In genomic region chr15:81235781-81236507, GRCh38 we compare ENCODE assay signal across 1 cellular context.
TF ChIP-seq lines count a peak whose summit lies in the region.

No MANE protein-coding gene starts in this region.

TF ChIP-seq in K562, 482 proteins besides CTCF, POLR2A, EP300 and RAD21 (continued from another document and continues in another):
- TF ChIP-seq CUX1 (CRISPR knock-in tag; IDR thresholded peaks at IDR 0.05) (no peak), PHF20 (IDR thresholded peaks at IDR 0.05; ENCODE audit: partially characterized antibody) (no peak), NR2C1 (IDR thresholded peaks at IDR 0.05) (no peak), NR2C1 (tag; IDR thresholded peaks at IDR 0.05) (no peak), ZNF263 (CRISPR knock-in tag; IDR thresholded peaks at IDR 0.05; ENCODE audit: borderline replicate concordance) (no peak), SMARCB1 (IDR thresholded peaks at IDR 0.05; ENCODE audit: insufficient read length, low read depth) (no peak), TEAD4 (IDR thresholded peaks at IDR 0.05; ENCODE audit: low read length) (no peak), TEAD4 (CRISPR knock-in tag; IDR thresholded peaks at IDR 0.05; ENCODE audit: borderline replicate concordance) (no peak), ATF1 (CRISPR knock-in tag; IDR thresholded peaks at IDR 0.05) (no peak), ATF1 (tag; IDR thresholded peaks at IDR 0.05) (peak; percentile 40; the same call in 1 of the 2 replicates), EGR1 (conservative IDR thresholded peaks at IDR 0.05) (peak; percentile 29; the same call in 1 of the 2 replicates), E2F3 (CRISPR knock-in tag; IDR thresholded peaks at IDR 0.05) (no peak), JUN (IDR thresholded peaks at IDR 0.05; ENCODE audit: borderline replicate concordance, low read depth, low read length) (no peak), JUN (CRISPR knock-in tag; IDR thresholded peaks at IDR 0.05; ENCODE audit: borderline replicate concordance) (no peak), ZNF217 (CRISPR knock-in tag; IDR thresholded peaks at IDR 0.05) (no peak), ZNF444 (CRISPR knock-in tag; IDR thresholded peaks at IDR 0.05) (no peak), SMAD1 (IDR thresholded peaks at IDR 0.05; ENCODE audit: low read depth, low read length, partially characterized antibody) (no peak), DEAF1 (CRISPR knock-in tag; IDR thresholded peaks at IDR 0.05) (no peak), CXXC5 (CRISPR knock-in tag; IDR thresholded peaks at IDR 0.05) (no peak), IFI16 (CRISPR knock-in tag; IDR thresholded peaks at IDR 0.05) (no peak), BHLHE40 (IDR thresholded peaks at IDR 0.05; ENCODE audit: low read length) (peak; percentile 76), ZNF445 (CRISPR knock-in tag; IDR thresholded peaks at IDR 0.05; ENCODE audit: low read depth) (no peak), FUS (optimal IDR thresholded peaks at IDR 0.05; ENCODE audit: low read depth, low read length) (no peak), MEF2A (IDR thresholded peaks at IDR 0.05; ENCODE audit: control insufficient read depth, low read depth, low read length) (no peak), POLR2H (tag; IDR thresholded peaks at IDR 0.05; ENCODE audit: low read depth) (no peak), NFE2 (IDR thresholded peaks at IDR 0.05; ENCODE audit: low read depth) (peak; percentile 82), ZBTB26 (CRISPR knock-in tag; IDR thresholded peaks at IDR 0.05) (no peak), CHD1 (IDR thresholded peaks at IDR 0.05; ENCODE audit: low read length) (no peak), MITF (IDR thresholded peaks at IDR 0.05) (no peak), GABPB2 (CRISPR knock-in tag; conservative IDR thresholded peaks at IDR 0.05) (no peak), MXI1 (IDR thresholded peaks at IDR 0.05; ENCODE audit: low read depth, low read length) (no peak), GTF2E2 (tag; IDR thresholded peaks at IDR 0.05) (no peak), CREB1 (IDR thresholded peaks at IDR 0.05) (no peak), CREB1 (CRISPR knock-in tag; IDR thresholded peaks at IDR 0.05) (no peak), CBFA2T2 (conservative IDR thresholded peaks at IDR 0.05) (no peak), MAFG (tag; conservative IDR thresholded peaks at IDR 0.05) (peak; percentile 45), ZEB2 (IDR thresholded peaks at IDR 0.05) (no peak), BRCA1 (IDR thresholded peaks at IDR 0.05) (no peak), BRCA1 (CRISPR knock-in tag; IDR thresholded peaks at IDR 0.05) (no peak), NONO (IDR thresholded peaks at IDR 0.05; ENCODE audit: low read depth in 2 of 2, low read length in 1 of 2) (no peak), NFYB (IDR thresholded peaks at IDR 0.05; ENCODE audit: extremely low read depth, insufficient read length) (no peak), POU5F1 (IDR thresholded peaks at IDR 0.05; ENCODE audit: borderline replicate concordance, low read depth, low read length, partially characterized antibody) (no peak), NCOA6 (IDR thresholded peaks at IDR 0.05) (no peak), ZNF133 (CRISPR knock-in tag; IDR thresholded peaks at IDR 0.05) (no peak)
- TF ChIP-seq, protein P1, sequence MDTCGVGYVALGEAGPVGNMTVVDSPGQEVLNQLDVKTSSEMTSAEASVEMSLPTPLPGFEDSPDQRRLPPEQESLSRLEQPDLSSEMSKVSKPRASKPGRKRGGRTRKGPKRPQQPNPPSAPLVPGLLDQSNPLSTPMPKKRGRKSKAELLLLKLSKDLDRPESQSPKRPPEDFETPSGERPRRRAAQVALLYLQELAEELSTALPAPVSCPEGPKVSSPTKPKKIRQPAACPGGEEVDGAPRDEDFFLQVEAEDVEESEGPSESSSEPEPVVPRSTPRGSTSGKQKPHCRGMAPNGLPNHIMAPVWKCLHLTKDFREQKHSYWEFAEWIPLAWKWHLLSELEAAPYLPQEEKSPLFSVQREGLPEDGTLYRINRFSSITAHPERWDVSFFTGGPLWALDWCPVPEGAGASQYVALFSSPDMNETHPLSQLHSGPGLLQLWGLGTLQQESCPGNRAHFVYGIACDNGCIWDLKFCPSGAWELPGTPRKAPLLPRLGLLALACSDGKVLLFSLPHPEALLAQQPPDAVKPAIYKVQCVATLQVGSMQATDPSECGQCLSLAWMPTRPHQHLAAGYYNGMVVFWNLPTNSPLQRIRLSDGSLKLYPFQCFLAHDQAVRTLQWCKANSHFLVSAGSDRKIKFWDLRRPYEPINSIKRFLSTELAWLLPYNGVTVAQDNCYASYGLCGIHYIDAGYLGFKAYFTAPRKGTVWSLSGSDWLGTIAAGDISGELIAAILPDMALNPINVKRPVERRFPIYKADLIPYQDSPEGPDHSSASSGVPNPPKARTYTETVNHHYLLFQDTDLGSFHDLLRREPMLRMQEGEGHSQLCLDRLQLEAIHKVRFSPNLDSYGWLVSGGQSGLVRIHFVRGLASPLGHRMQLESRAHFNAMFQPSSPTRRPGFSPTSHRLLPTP (IDR thresholded peaks at IDR 0.05; ENCODE audit: borderline replicate concordance, extremely low read depth, insufficient read length), result no peak
- TF ChIP-seq, protein P2, sequence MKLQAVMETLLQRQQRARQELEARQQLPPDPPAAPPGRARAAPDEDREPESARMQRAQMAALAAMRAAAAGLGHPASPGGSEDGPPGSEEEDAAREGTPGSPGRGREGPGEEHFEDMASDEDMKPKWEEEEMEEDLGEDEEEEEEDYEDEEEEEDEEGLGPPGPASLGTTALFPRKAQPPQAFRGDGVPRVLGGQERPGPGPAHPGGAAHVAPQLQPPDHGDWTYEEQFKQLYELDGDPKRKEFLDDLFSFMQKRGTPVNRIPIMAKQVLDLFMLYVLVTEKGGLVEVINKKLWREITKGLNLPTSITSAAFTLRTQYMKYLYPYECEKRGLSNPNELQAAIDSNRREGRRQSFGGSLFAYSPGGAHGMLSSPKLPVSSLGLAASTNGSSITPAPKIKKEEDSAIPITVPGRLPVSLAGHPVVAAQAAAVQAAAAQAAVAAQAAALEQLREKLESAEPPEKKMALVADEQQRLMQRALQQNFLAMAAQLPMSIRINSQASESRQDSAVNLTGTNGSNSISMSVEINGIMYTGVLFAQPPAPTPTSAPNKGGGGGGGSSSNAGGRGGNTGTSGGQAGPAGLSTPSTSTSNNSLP (IDR thresholded peaks at IDR 0.05; ENCODE audit: borderline replicate concordance, low read depth, low read length), result no peak
- TF ChIP-seq, protein P3, sequence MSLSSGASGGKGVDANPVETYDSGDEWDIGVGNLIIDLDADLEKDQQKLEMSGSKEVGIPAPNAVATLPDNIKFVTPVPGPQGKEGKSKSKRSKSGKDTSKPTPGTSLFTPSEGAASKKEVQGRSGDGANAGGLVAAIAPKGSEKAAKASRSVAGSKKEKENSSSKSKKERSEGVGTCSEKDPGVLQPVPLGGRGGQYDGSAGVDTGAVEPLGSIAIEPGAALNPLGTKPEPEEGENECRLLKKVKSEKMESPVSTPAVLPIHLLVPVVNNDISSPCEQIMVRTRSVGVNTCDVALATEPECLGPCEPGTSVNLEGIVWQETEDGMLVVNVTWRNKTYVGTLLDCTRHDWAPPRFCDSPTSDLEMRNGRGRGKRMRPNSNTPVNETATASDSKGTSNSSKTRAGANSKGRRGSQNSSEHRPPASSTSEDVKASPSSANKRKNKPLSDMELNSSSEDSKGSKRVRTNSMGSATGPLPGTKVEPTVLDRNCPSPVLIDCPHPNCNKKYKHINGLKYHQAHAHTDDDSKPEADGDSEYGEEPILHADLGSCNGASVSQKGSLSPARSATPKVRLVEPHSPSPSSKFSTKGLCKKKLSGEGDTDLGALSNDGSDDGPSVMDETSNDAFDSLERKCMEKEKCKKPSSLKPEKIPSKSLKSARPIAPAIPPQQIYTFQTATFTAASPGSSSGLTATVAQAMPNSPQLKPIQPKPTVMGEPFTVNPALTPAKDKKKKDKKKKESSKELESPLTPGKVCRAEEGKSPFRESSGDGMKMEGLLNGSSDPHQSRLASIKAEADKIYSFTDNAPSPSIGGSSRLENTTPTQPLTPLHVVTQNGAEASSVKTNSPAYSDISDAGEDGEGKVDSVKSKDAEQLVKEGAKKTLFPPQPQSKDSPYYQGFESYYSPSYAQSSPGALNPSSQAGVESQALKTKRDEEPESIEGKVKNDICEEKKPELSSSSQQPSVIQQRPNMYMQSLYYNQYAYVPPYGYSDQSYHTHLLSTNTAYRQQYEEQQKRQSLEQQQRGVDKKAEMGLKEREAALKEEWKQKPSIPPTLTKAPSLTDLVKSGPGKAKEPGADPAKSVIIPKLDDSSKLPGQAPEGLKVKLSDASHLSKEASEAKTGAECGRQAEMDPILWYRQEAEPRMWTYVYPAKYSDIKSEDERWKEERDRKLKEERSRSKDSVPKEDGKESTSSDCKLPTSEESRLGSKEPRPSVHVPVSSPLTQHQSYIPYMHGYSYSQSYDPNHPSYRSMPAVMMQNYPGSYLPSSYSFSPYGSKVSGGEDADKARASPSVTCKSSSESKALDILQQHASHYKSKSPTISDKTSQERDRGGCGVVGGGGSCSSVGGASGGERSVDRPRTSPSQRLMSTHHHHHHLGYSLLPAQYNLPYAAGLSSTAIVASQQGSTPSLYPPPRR (CRISPR knock-in tag; IDR thresholded peaks at IDR 0.05; ENCODE audit: borderline replicate concordance), result no peak
